ENCODE assay signal across 35 cellular contexts in genomic region chr10:19954601-19955000, GRCh38.
DNase-seq lines count a peak whose midpoint lies in the region; ATAC-seq, FAIRE-seq and TF ChIP-seq lines count a peak whose summit lies in the region.
"Had no signal": no experiment of that assay in that cellular context is flagged by ENCODE, and none has a peak within 500 bp of the region (broad histone marks: within the 10 kb centered on the region; RNA-seq: fewer than 3 reads in every experiment).

No MANE protein-coding gene starts in this region.

- H2AK9ac ChIP-seq in IMR-90 (replicated peaks; ENCODE audit: low read depth, low read length, poor library complexity) = no peak overlapping the region

- H3K27ac ChIP-seq in HepG2 (ENCODE audit: extremely low read length, insufficient read depth, low read length) (no peak overlapping the region), right lobe of liver (no peak overlapping the region), A549 (no peak overlapping the region), IMR-90 (ENCODE audit: insufficient read depth, low read length) (no peak overlapping the region)
- H3K27ac ChIP-seq: 22Rv1; BLaER1; BLaER1 treated with 17β-estradiol and CSF1 and Interleukin-3, amounts not matched to agents 10 nM and 100 nM; C4-2B had no signal

- DNase-seq in HepG2 (ENCODE audit: low spot score) (no peak), right lobe of liver (no peak), A549 (ENCODE audit: low read depth in 1 of 2, low spot score in 1 of 2) (no peak), IMR-90 (no peak), chondrocyte (ENCODE audit: low spot score) (no peak), head of caudate nucleus (no peak), NCI-H1417 (lab: John Stamatoyannopoulos, UW) (no peak)
- DNase-seq: 8988T; ACHN; AML-193; BE2C; C1 segment of cervical spinal cord; Caco-2; Calu3; CD4-positive, alpha-beta memory T cell; CD4-positive, alpha-beta T cell; CD4-positive, CD25-positive, alpha-beta regulatory T cell; CD8-positive, alpha-beta memory T cell; CD8-positive, alpha-beta T cell; COR-L47; DMS 273 treated with DMSO at 0.1 percent for 48 hours; DMS153; DMS53; DMS79; DMS79 treated with DMSO at 0.1 percent for 48 hours; DND-41; EL had no signal

- H3K36me3 Mint-ChIP-seq in chondrocyte (ENCODE audit: low read depth) = no peaks in the 10 kb centered on the region
- H3K36me3 Mint-ChIP-seq: CD4-positive, alpha-beta memory T cell; CD4-positive, CD25-positive, alpha-beta regulatory T cell; CD8-positive, alpha-beta memory T cell; CD8-positive, alpha-beta T cell had no signal

- H3K79me2 ChIP-seq in HepG2 (ENCODE audit: insufficient read depth, low read length) = no peaks in the 10 kb centered on the region

- H3K9me3 ChIP-seq in HepG2 (ENCODE audit: low read length) (no peaks in the 10 kb centered on the region), right lobe of liver (no peaks in the 10 kb centered on the region), A549 (no peaks in the 10 kb centered on the region), IMR-90 (ENCODE audit: control insufficient read depth, insufficient read depth, low read length) (no peaks in the 10 kb centered on the region)
- H3K9me3 ChIP-seq: BE2C, BLaER1, Caco-2 had no signal

- POLR2A ChIA-PET in HepG2 (lab: Yijun Ruan, JAX) (no interaction called here), A549 (lab: Yijun Ruan, JAX) (no interaction called here), IMR-90 (lab: Charles Lee; ENCODE audit: unreplicated experiment) (no interaction called here)

- H2BK20ac ChIP-seq in IMR-90 (ENCODE audit: low read depth, low read length) = no peak overlapping the region

- no peak overlapping the region for H3K4ac ChIP-seq in IMR-90 (ENCODE audit: low read depth, low read length)

- peaks cover 49% of the 10 kb centered on the region for H3K4me1 Mint-ChIP-seq in chondrocyte (ENCODE audit: low read depth)
- H3K4me1 Mint-ChIP-seq: B cell; CD4-positive, alpha-beta memory T cell; CD4-positive, CD25-positive, alpha-beta regulatory T cell; CD8-positive, alpha-beta memory T cell had no signal

- no peak overlapping the region for H3K4me3 ChIP-seq in HepG2 (replicated peaks in 1 of 3; ENCODE audit: insufficient read depth in 1 of 3, low read depth in 2 of 3, low read length in 3 of 3)
- H3K4me3 ChIP-seq in right lobe of liver = no peak overlapping the region
- no peak overlapping the region for H3K4me3 ChIP-seq in A549
- H3K4me3 ChIP-seq in IMR-90 (ENCODE audit: insufficient read depth, low read depth, low read length) = no peak overlapping the region
- H3K4me3 ChIP-seq: BLaER1; BLaER1 treated with 17β-estradiol and CSF1 and Interleukin-3, amounts not matched to agents 10 nM and 100 nM had no signal

- H3K14ac ChIP-seq in IMR-90 (replicated peaks; ENCODE audit: low read depth, low read length) = no peak overlapping the region

- H3K36me3 ChIP-seq in HepG2 (replicated peaks in 1 of 2; ENCODE audit: control insufficient read depth in 1 of 2, insufficient read depth in 2 of 2, low read length in 2 of 2) = no peaks in the 10 kb centered on the region
- no peaks in the 10 kb centered on the region for H3K36me3 ChIP-seq in right lobe of liver
- H3K36me3 ChIP-seq in IMR-90 (ENCODE audit: control insufficient read depth, insufficient read depth, low read length) = no peaks in the 10 kb centered on the region
- H3K36me3 ChIP-seq: BE2C; BLaER1; BLaER1 treated with 17β-estradiol and CSF1 and Interleukin-3, amounts not matched to agents 10 nM and 100 nM had no signal

- no peak for ATAC-seq in HepG2
- ATAC-seq in right lobe of liver = no peak
- ATAC-seq in A549 = no peak
- ATAC-seq in IMR-90 (ENCODE audit: low read depth) = no peak
- no peak for ATAC-seq in GM19397 (IDR thresholded peaks at IDR 0.05; ENCODE audit: unreplicated experiment)
- ATAC-seq: CD8-positive, alpha-beta T cell had no signal

- H2AFZ ChIP-seq in HepG2 (ENCODE audit: low read length) (no peak overlapping the region), IMR-90 (replicated peaks; ENCODE audit: low read length, poor library complexity) (no peak overlapping the region)

- no peak overlapping the region for H2BK15ac ChIP-seq in IMR-90 (ENCODE audit: low read depth, low read length)

- TF ChIP-seq CTCF in HepG2 (CRISPR knock-in tag; IDR thresholded peaks at IDR 0.05) (no peak), right lobe of liver (IDR thresholded peaks at IDR 0.05) (no peak), A549 (IDR thresholded peaks at IDR 0.05) (no peak), IMR-90 (conservative IDR thresholded peaks at IDR 0.05; ENCODE audit: low read depth, low read length) (no peak), chondrocyte (IDR thresholded peaks at IDR 0.05) (no peak)

- intact Hi-C loops in HepG2 (cut with micrococcal nuclease; ENCODE audit: unreplicated experiment) (no loop called here), right lobe of liver (cut with DNase I) (no loop called here), IMR-90 (cut with micrococcal nuclease) (no loop called here), head of caudate nucleus (cut with DNase I) (no loop called here)

- H3K4me3 Mint-ChIP-seq in chondrocyte (ENCODE audit: unreplicated experiment) = no peak overlapping the region
- H3K4me3 Mint-ChIP-seq: B cell; CD14-positive monocyte; CD4-positive, alpha-beta memory T cell; CD4-positive, alpha-beta T cell; CD4-positive, CD25-positive, alpha-beta regulatory T cell; CD8-positive, alpha-beta memory T cell; CD8-positive, alpha-beta T cell had no signal

- in situ Hi-C loops in HepG2 (cut with HindIII; ENCODE audit: extremely low pct_ligation_motif_present, low pct_unique_long_range_greater_than_20kb) = no loop called here
- in situ Hi-C loops in IMR-90 (cut with MboI; ENCODE audit: low sequenced_read_pairs) = no loop called here

- no peak overlapping the region for H2AK5ac ChIP-seq in IMR-90 (ENCODE audit: low read depth, low read length)

- no peak overlapping the region for H3K9ac ChIP-seq in HepG2 (ENCODE audit: insufficient read depth, low read depth, low read length)
- H3K9ac ChIP-seq in IMR-90 (ENCODE audit: low read depth, low read length) = no peak overlapping the region
- H3K9ac ChIP-seq: BLaER1; BLaER1 treated with 17β-estradiol and CSF1 and Interleukin-3, amounts not matched to agents 10 nM and 100 nM had no signal

- no peak for TF ChIP-seq RAD21 in HepG2 (CRISPR knock-in tag; IDR thresholded peaks at IDR 0.05)
- no peak for TF ChIP-seq RAD21 in A549 (conservative IDR thresholded peaks at IDR 0.05 in 1 of 2, IDR thresholded peaks at IDR 0.05 in 1 of 2)
- TF ChIP-seq RAD21 in IMR-90 (IDR thresholded peaks at IDR 0.05; ENCODE audit: low read length) = no peak

- no peaks in the 10 kb centered on the region for H3K27me3 Mint-ChIP-seq in chondrocyte (ENCODE audit: low read depth)
- H3K27me3 Mint-ChIP-seq: B cell; CD4-positive, alpha-beta memory T cell; CD4-positive, alpha-beta T cell; CD4-positive, CD25-positive, alpha-beta regulatory T cell; CD8-positive, alpha-beta memory T cell had no signal

- H4K5ac ChIP-seq in IMR-90 (ENCODE audit: low read depth, low read length) = no peak overlapping the region

- BruUV-seq in HepG2 (replicated peaks; lab: Mats Ljungman, UMichigan) (no TSS peak), IMR-90 (replicated peaks; lab: Mats Ljungman, UMichigan) (no TSS peak)

- no peak overlapping the region for H3K56ac ChIP-seq in IMR-90 (ENCODE audit: extremely low read depth, insufficient read depth, low read length)

- H3K9me3 Mint-ChIP-seq in chondrocyte (ENCODE audit: low read depth) = peaks cover 3% of the 10 kb centered on the region
- H3K9me3 Mint-ChIP-seq: CD8-positive, alpha-beta T cell had no signal

- no peak for FAIRE-seq in HepG2 (lab: Jason Lieb, UNC)
- FAIRE-seq in A549 (lab: Jason Lieb, UNC) = no peak
- FAIRE-seq: A204.1 had no signal

- H4K91ac ChIP-seq in IMR-90 (ENCODE audit: insufficient read depth, low read depth, low read length) = no peak overlapping the region

- no peak overlapping the region for H4K8ac ChIP-seq in IMR-90 (ENCODE audit: low read depth in 2 of 2, low read length in 2 of 2)

- H4K20me1 ChIP-seq in HepG2 (ENCODE audit: insufficient read depth, low read length) (no peaks in the 10 kb centered on the region), IMR-90 (ENCODE audit: insufficient read depth, low read length) (no peaks in the 10 kb centered on the region)
- H4K20me1 ChIP-seq: BLaER1 had no signal

- no peak overlapping the region for H3K4me2 ChIP-seq in HepG2 (ENCODE audit: low read depth, low read length)
- H3K4me2 ChIP-seq in A549 = no peak overlapping the region
- no peak overlapping the region for H3K4me2 ChIP-seq in IMR-90 (ENCODE audit: low read depth, low read length)
- H3K4me2 ChIP-seq: BLaER1; BLaER1 treated with 17β-estradiol and CSF1 and Interleukin-3, amounts not matched to agents 10 nM and 100 nM had no signal

- no peaks in the 10 kb centered on the region for H3K79me1 ChIP-seq in IMR-90 (ENCODE audit: low read depth in 1 of 2, low read length in 2 of 2)

- dilution Hi-C loops in IMR-90 (cut with HindIII; ENCODE audit: low sequenced_read_pairs, unreplicated experiment) = no loop called here

- no peaks in the 10 kb centered on the region for H3K9me1 ChIP-seq in IMR-90 (ENCODE audit: insufficient read depth, low read length)

- H2BK120ac ChIP-seq in IMR-90 (ENCODE audit: low read depth, low read length) = no peak overlapping the region

- H3K4me1 ChIP-seq in HepG2 (ENCODE audit: insufficient read depth, low read length) (no peaks in the 10 kb centered on the region), right lobe of liver (no peaks in the 10 kb centered on the region), A549 (no peaks in the 10 kb centered on the region), IMR-90 (ENCODE audit: control insufficient read depth, insufficient read depth, low read length) (no peaks in the 10 kb centered on the region)
- H3K4me1 ChIP-seq: BE2C, Caco-2 had no signal

- no peak overlapping the region for H3K18ac ChIP-seq in IMR-90 (ENCODE audit: low read depth, low read length)

- CTCF ChIA-PET in HepG2 (lab: Yijun Ruan, JAX; ENCODE audit: low intra/inter-chr PET ratio, low total read pairs) (no interaction called here), A549 (lab: Yijun Ruan, JAX) (no interaction called here), IMR-90 (lab: Yijun Ruan, JAX) (no interaction called here)

- no peak overlapping the region for H2BK5ac ChIP-seq in IMR-90 (ENCODE audit: low read depth, low read length, poor library complexity, severe bottlenecking)

- 36% methylated on average over 2 of the region's 2 CpGs for WGBS in HepG2 (ENCODE audit: low lambda C conversion rate)
- WGBS in right lobe of liver (ENCODE audit: insufficient coverage, low coverage, low lambda C conversion rate, missing lambda C conversion rate) = 70% methylated on average over 2 of the region's 2 CpGs
- WGBS in A549 (ENCODE audit: missing lambda C conversion rate) = 16% methylated on average over 2 of the region's 2 CpGs
- no CpG with 5 or more reads among the region's 2 CpGs for WGBS in IMR-90 (ENCODE audit: extremely low coverage in 2 of 2, insufficient read length in 1 of 2), 2 experiments

- no peaks in the 10 kb centered on the region for H3K27me3 ChIP-seq in HepG2 (ENCODE audit: control insufficient read depth in 1 of 2, insufficient read depth in 2 of 2, low read length in 2 of 2)
- no peaks in the 10 kb centered on the region for H3K27me3 ChIP-seq in right lobe of liver
- H3K27me3 ChIP-seq in IMR-90 (ENCODE audit: control insufficient read depth, insufficient read depth, low read length) = no peaks in the 10 kb centered on the region
- H3K27me3 ChIP-seq: BE2C; BLaER1; BLaER1 treated with 17β-estradiol and CSF1 and Interleukin-3, amounts not matched to agents 10 nM and 100 nM had no signal

- H3K23ac ChIP-seq in IMR-90 (ENCODE audit: low read depth, low read length) = no peak overlapping the region

- TF ChIP-seq POLR2A in HepG2 (IDR thresholded peaks at IDR 0.05; ENCODE audit: insufficient read depth in 1 of 2, low read depth in 2 of 2, low read length in 2 of 2) (no peak), right lobe of liver (IDR thresholded peaks at IDR 0.05) (no peak), A549 (IDR thresholded peaks at IDR 0.05; ENCODE audit: low read length) (no peak), IMR-90 (IDR thresholded peaks at IDR 0.05; ENCODE audit: low read depth, low read length) (no peak)

- peak overlapping the region; percentile 3 for H3K27ac Mint-ChIP-seq in chondrocyte (ENCODE audit: unreplicated experiment)
- H3K27ac Mint-ChIP-seq: B cell; CD4-positive, alpha-beta memory T cell; CD4-positive, alpha-beta T cell; CD4-positive, CD25-positive, alpha-beta regulatory T cell; CD8-positive, alpha-beta memory T cell; CD8-positive, alpha-beta T cell had no signal

- TF ChIP-seq EP300 in HepG2 (IDR thresholded peaks at IDR 0.05; ENCODE audit: low read depth in 2 of 2, low read length in 2 of 2) = no peak
- no peak for TF ChIP-seq EP300 in HepG2 (CRISPR knock-in tag; IDR thresholded peaks at IDR 0.05; ENCODE audit: borderline replicate concordance)
- no peak for TF ChIP-seq EP300 in A549 (IDR thresholded peaks at IDR 0.05)

Comparison
In these comparisons a context has a peak if more than half of its experiments do, and no peak if none do; other contexts are left out.
1. Of the 38 proteins assayed by ChIP-seq in both HepG2 and A549: peak only in HepG2: none; only in A549: none; in both: MAFK; in neither: 37.